Comparison of ENCODE assay signal across 1 cellular context in genomic region chr13:23918208-23918607, GRCh38.
TF ChIP-seq lines count a peak whose summit lies in the region.

No MANE protein-coding gene starts in this region.

TF ChIP-seq in SK-N-SH, 30 proteins besides CTCF, POLR2A, EP300 and RAD21 (continued from another document):
- TF ChIP-seq RXRA (IDR thresholded peaks at IDR 0.05; ENCODE audit: borderline replicate concordance, low read depth) = no peak
- TF ChIP-seq, protein P1, sequence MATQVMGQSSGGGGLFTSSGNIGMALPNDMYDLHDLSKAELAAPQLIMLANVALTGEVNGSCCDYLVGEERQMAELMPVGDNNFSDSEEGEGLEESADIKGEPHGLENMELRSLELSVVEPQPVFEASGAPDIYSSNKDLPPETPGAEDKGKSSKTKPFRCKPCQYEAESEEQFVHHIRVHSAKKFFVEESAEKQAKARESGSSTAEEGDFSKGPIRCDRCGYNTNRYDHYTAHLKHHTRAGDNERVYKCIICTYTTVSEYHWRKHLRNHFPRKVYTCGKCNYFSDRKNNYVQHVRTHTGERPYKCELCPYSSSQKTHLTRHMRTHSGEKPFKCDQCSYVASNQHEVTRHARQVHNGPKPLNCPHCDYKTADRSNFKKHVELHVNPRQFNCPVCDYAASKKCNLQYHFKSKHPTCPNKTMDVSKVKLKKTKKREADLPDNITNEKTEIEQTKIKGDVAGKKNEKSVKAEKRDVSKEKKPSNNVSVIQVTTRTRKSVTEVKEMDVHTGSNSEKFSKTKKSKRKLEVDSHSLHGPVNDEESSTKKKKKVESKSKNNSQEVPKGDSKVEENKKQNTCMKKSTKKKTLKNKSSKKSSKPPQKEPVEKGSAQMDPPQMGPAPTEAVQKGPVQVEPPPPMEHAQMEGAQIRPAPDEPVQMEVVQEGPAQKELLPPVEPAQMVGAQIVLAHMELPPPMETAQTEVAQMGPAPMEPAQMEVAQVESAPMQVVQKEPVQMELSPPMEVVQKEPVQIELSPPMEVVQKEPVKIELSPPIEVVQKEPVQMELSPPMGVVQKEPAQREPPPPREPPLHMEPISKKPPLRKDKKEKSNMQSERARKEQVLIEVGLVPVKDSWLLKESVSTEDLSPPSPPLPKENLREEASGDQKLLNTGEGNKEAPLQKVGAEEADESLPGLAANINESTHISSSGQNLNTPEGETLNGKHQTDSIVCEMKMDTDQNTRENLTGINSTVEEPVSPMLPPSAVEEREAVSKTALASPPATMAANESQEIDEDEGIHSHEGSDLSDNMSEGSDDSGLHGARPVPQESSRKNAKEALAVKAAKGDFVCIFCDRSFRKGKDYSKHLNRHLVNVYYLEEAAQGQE (IDR thresholded peaks at IDR 0.05; ENCODE audit: low read depth, low read length) = no peak
- no peak for TF ChIP-seq SMC3 (IDR thresholded peaks at IDR 0.05; ENCODE audit: low read depth, low read length)
- no peak for TF ChIP-seq FOXJ3 (CRISPR knock-in tag; IDR thresholded peaks at IDR 0.05)
- no peak for TF ChIP-seq GABPA (IDR thresholded peaks at IDR 0.05; ENCODE audit: low read depth)
- TF ChIP-seq JUND (IDR thresholded peaks at IDR 0.05) = peak; percentile 15; the same call in 1 of the 2 replicates
- TF ChIP-seq TEAD4 (IDR thresholded peaks at IDR 0.05; ENCODE audit: borderline replicate concordance, insufficient read depth) = peak; percentile 33; the same call in 1 of the 2 replicates
- no peak for TF ChIP-seq MEF2A (IDR thresholded peaks at IDR 0.05; ENCODE audit: borderline replicate concordance, low read depth)
- peak; percentile 17; the same call in 1 of the 2 replicates for TF ChIP-seq NFIC (IDR thresholded peaks at IDR 0.05; ENCODE audit: borderline replicate concordance)
TF ChIP-seq in SK-N-SH: peak in this region for 5.
